Comparison of ENCODE assay signal across 1 cellular context in the genomic region with DNA sequence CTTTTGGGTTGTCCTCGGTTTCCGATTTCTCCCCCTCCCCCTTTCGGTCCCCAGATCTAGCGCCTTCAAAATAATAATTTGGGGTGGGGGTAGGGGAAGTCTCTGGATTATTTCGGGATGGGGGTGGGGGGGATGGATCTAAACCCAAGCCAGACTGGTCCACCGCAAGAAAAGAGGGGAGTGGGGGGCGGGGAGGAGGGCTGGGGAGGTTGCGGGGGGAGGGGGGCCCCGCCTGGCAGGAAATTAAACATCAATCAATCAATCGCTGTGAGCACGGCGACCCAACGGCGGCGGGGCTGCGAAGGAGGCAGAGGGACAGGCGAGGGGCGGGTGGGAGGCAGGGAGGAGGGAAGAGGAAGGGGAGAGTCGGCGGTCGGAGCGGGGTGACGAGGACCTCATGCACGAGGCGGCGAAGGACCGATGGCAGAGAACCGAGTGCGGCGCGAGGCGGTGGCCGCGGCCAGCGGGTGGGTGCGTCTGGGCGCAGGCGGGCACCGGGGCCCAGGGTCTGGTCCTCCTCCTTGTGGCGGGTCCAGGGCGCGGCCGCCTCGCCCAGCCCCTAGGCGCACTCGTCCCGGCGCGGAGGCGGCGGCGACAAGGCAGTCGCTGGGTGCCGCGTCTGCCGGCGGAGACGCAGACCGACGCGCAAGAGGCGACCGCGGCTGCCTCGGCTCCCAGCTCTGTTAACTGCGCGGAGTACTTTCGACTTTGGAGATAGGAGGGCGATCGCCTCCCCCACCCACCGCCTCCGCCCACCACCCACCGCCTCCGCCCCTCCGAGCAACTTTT.
TF ChIP-seq lines count a peak whose summit lies in the region.

No MANE protein-coding gene starts in this region.

TF ChIP-seq in HepG2, 621 proteins besides CTCF, POLR2A, EP300 and RAD21 (continued from another document and continues in another):
- TF ChIP-seq, protein P1, sequence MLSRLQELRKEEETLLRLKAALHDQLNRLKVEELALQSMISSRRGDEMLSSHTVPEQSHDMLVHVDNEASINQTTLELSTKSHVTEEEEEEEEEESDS (CRISPR knock-in tag; IDR thresholded peaks at IDR 0.05; ENCODE audit: borderline replicate concordance), result no peak
- TF ChIP-seq ZNF333 (CRISPR knock-in tag; IDR thresholded peaks at IDR 0.05; ENCODE audit: borderline replicate concordance), result peak; percentile 59; the same call in 1 of the 2 replicates
- TF ChIP-seq CBX2 (IDR thresholded peaks at IDR 0.05; ENCODE audit: low read depth, low read length), result no peak
- no peak for TF ChIP-seq CBX2 (CRISPR knock-in tag; IDR thresholded peaks at IDR 0.05; ENCODE audit: low read depth)
- no peak for TF ChIP-seq ZKSCAN1 (IDR thresholded peaks at IDR 0.05; ENCODE audit: low read length)
- TF ChIP-seq, protein P2, sequence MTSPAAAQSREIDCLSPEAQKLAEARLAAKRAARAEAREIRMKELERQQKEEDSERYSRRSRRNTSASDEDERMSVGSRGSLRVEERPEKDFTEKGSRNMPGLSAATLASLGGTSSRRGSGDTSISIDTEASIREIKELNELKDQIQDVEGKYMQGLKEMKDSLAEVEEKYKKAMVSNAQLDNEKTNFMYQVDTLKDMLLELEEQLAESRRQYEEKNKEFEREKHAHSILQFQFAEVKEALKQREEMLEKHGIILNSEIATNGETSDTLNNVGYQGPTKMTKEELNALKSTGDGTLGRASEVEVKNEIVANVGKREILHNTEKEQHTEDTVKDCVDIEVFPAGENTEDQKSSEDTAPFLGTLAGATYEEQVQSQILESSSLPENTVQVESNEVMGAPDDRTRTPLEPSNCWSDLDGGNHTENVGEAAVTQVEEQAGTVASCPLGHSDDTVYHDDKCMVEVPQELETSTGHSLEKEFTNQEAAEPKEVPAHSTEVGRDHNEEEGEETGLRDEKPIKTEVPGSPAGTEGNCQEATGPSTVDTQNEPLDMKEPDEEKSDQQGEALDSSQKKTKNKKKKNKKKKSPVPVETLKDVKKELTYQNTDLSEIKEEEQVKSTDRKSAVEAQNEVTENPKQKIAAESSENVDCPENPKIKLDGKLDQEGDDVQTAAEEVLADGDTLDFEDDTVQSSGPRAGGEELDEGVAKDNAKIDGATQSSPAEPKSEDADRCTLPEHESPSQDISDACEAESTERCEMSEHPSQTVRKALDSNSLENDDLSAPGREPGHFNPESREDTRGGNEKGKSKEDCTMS (CRISPR knock-in tag; conservative IDR thresholded peaks at IDR 0.05), result no peak
- TF ChIP-seq ZSCAN30 (CRISPR knock-in tag; IDR thresholded peaks at IDR 0.05), result no peak
- TF ChIP-seq ZNF232 (CRISPR knock-in tag; IDR thresholded peaks at IDR 0.05; ENCODE audit: borderline replicate concordance), result no peak
- TF ChIP-seq, protein P3, sequence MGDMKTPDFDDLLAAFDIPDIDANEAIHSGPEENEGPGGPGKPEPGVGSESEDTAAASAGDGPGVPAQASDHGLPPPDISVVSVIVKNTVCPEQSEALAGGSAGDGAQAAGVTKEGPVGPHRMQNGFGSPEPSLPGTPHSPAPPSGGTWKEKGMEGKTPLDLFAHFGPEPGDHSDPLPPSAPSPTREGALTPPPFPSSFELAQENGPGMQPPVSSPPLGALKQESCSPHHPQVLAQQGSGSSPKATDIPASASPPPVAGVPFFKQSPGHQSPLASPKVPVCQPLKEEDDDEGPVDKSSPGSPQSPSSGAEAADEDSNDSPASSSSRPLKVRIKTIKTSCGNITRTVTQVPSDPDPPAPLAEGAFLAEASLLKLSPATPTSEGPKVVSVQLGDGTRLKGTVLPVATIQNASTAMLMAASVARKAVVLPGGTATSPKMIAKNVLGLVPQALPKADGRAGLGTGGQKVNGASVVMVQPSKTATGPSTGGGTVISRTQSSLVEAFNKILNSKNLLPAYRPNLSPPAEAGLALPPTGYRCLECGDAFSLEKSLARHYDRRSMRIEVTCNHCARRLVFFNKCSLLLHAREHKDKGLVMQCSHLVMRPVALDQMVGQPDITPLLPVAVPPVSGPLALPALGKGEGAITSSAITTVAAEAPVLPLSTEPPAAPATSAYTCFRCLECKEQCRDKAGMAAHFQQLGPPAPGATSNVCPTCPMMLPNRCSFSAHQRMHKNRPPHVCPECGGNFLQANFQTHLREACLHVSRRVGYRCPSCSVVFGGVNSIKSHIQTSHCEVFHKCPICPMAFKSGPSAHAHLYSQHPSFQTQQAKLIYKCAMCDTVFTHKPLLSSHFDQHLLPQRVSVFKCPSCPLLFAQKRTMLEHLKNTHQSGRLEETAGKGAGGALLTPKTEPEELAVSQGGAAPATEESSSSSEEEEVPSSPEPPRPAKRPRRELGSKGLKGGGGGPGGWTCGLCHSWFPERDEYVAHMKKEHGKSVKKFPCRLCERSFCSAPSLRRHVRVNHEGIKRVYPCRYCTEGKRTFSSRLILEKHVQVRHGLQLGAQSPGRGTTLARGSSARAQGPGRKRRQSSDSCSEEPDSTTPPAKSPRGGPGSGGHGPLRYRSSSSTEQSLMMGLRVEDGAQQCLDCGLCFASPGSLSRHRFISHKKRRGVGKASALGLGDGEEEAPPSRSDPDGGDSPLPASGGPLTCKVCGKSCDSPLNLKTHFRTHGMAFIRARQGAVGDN (CRISPR knock-in tag; IDR thresholded peaks at IDR 0.05), result peak; percentile 38
- TF ChIP-seq SRSF1 (optimal IDR thresholded peaks at IDR 0.05; ENCODE audit: low read depth, low read length), result no peak
- TF ChIP-seq GTF3A (CRISPR knock-in tag; conservative IDR thresholded peaks at IDR 0.05), result no peak
- TF ChIP-seq ZNF720 (CRISPR knock-in tag; IDR thresholded peaks at IDR 0.05), result no peak
- 0 out of 2 replicates have a peak, but pooled peaks have one; percentile 48 for TF ChIP-seq ZNF343 (CRISPR knock-in tag; IDR thresholded peaks at IDR 0.05)
- TF ChIP-seq ZNF567 (CRISPR knock-in tag; IDR thresholded peaks at IDR 0.05; ENCODE audit: borderline replicate concordance), result no peak
- no peak for TF ChIP-seq ZNF564 (CRISPR knock-in tag; IDR thresholded peaks at IDR 0.05)
- TF ChIP-seq, protein P4, sequence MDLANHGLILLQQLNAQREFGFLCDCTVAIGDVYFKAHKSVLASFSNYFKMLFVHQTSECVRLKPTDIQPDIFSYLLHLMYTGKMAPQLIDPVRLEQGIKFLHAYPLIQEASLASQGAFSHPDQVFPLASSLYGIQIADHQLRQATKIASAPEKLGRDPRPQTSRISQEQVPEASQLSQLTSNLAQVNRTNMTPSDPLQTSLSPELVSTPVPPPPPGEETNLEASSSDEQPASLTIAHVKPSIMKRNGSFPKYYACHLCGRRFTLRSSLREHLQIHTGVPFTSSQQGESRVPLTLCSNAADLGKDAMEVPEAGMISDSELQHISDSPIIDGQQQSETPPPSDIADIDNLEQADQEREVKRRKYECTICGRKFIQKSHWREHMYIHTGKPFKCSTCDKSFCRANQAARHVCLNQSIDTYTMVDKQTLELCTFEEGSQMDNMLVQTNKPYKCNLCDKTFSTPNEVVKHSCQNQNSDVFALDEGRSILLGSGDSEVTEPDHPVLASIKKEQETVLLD (CRISPR knock-in tag; IDR thresholded peaks at IDR 0.05; ENCODE audit: low read depth), result 0 out of 2 replicates have a peak, but pooled peaks have one; percentile 48
- peak; percentile 81 for TF ChIP-seq ZSCAN25 (CRISPR knock-in tag; IDR thresholded peaks at IDR 0.05)
- no peak for TF ChIP-seq ZSCAN9 (CRISPR knock-in tag; IDR thresholded peaks at IDR 0.05; ENCODE audit: borderline replicate concordance)
- TF ChIP-seq ZNF30 (CRISPR knock-in tag; IDR thresholded peaks at IDR 0.05), result no peak
- TF ChIP-seq, protein P5, sequence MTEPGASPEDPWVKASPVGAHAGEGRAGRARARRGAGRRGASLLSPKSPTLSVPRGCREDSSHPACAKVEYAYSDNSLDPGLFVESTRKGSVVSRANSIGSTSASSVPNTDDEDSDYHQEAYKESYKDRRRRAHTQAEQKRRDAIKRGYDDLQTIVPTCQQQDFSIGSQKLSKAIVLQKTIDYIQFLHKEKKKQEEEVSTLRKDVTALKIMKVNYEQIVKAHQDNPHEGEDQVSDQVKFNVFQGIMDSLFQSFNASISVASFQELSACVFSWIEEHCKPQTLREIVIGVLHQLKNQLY (CRISPR knock-in tag; IDR thresholded peaks at IDR 0.05), result no peak
- TF ChIP-seq ZNF761 (CRISPR knock-in tag; conservative IDR thresholded peaks at IDR 0.05), result 0 out of 2 replicates have a peak, but pooled peaks have one; percentile 0
- TF ChIP-seq KLF13 (CRISPR knock-in tag; IDR thresholded peaks at IDR 0.05), result no peak
- TF ChIP-seq ZNF251 (CRISPR knock-in tag; IDR thresholded peaks at IDR 0.05), result no peak
- TF ChIP-seq CHCHD3 (CRISPR knock-in tag; IDR thresholded peaks at IDR 0.05), result 0 out of 2 replicates have a peak, but pooled peaks have one; percentile 1
- TF ChIP-seq KMT2A (CRISPR knock-in tag; IDR thresholded peaks at IDR 0.05), result 0 out of 2 replicates have a peak, but pooled peaks have one; percentile 10
- TF ChIP-seq, protein P6, sequence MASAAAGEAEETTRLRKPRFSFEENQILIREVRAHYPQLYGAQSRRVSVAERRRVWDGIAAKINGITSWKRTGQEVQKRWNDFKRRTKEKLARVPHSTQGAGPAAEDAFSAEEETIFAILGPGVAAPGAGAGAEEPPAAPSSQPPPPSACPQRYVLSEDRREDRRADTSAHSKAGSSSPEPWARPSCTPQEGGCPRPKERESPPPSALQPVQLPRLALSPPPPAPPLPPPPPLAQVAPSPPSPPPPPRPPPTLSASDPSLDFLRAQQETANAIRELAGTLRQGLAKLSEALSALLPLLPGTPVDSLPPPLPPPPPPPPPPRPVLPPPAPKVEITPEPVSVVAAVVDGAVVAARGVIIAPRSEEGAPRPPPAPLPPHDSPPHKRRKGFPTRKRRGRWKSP (CRISPR knock-in tag; IDR thresholded peaks at IDR 0.05), result no peak
- TF ChIP-seq NR3C1 (CRISPR knock-in tag; IDR thresholded peaks at IDR 0.05), result no peak
- TF ChIP-seq ARNT2 (CRISPR knock-in tag; IDR thresholded peaks at IDR 0.05; ENCODE audit: low read depth), result peak; percentile 50
- no peak for TF ChIP-seq MIER3 (CRISPR knock-in tag; IDR thresholded peaks at IDR 0.05; ENCODE audit: borderline replicate concordance)
- TF ChIP-seq, protein P7, sequence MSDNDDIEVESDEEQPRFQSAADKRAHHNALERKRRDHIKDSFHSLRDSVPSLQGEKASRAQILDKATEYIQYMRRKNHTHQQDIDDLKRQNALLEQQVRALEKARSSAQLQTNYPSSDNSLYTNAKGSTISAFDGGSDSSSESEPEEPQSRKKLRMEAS (IDR thresholded peaks at IDR 0.05), result peak; percentile 85
- no peak for TF ChIP-seq ZNF644 (CRISPR knock-in tag; IDR thresholded peaks at IDR 0.05; ENCODE audit: low read depth)
- TF ChIP-seq ZNF263 (CRISPR knock-in tag; IDR thresholded peaks at IDR 0.05), result peak; percentile 55; the same call in 1 of the 2 replicates
- TF ChIP-seq EED (CRISPR knock-in tag; IDR thresholded peaks at IDR 0.05), result no peak
- TF ChIP-seq, protein P8, sequence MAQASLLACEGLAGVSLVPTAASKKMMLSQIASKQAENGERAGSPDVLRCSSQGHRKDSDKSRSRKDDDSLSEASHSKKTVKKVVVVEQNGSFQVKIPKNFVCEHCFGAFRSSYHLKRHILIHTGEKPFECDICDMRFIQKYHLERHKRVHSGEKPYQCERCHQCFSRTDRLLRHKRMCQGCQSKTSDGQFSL (CRISPR knock-in tag; IDR thresholded peaks at IDR 0.05), result peak; percentile 41; the same call in 1 of the 2 replicates
- TF ChIP-seq SOX5 (CRISPR knock-in tag; IDR thresholded peaks at IDR 0.05; ENCODE audit: borderline replicate concordance), result no peak
- TF ChIP-seq HOXA7 (CRISPR knock-in tag; IDR thresholded peaks at IDR 0.05), result no peak
- no peak for TF ChIP-seq MED1 (CRISPR knock-in tag; IDR thresholded peaks at IDR 0.05)
- TF ChIP-seq, protein P9, sequence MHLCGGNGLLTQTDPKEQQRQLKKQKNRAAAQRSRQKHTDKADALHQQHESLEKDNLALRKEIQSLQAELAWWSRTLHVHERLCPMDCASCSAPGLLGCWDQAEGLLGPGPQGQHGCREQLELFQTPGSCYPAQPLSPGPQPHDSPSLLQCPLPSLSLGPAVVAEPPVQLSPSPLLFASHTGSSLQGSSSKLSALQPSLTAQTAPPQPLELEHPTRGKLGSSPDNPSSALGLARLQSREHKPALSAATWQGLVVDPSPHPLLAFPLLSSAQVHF (CRISPR knock-in tag; IDR thresholded peaks at IDR 0.05), result no peak
- TF ChIP-seq ZNF558 (CRISPR knock-in tag; IDR thresholded peaks at IDR 0.05; ENCODE audit: borderline replicate concordance), result no peak
- TF ChIP-seq ZBTB38 (CRISPR knock-in tag; IDR thresholded peaks at IDR 0.05), result 0 out of 2 replicates have a peak, but pooled peaks have one; percentile 19
- no peak for TF ChIP-seq NFIB (CRISPR knock-in tag; IDR thresholded peaks at IDR 0.05; ENCODE audit: borderline replicate concordance)
- 0 out of 2 replicates have a peak, but pooled peaks have one; percentile 17 for TF ChIP-seq FOXO1 (CRISPR knock-in tag; IDR thresholded peaks at IDR 0.05)
- TF ChIP-seq TMF1 (CRISPR knock-in tag; IDR thresholded peaks at IDR 0.05; ENCODE audit: low read depth), result no peak
- no peak for TF ChIP-seq TBP (CRISPR knock-in tag; IDR thresholded peaks at IDR 0.05)
- no peak for TF ChIP-seq FOSL1 (CRISPR knock-in tag; IDR thresholded peaks at IDR 0.05; ENCODE audit: borderline replicate concordance)
- TF ChIP-seq, protein P10, sequence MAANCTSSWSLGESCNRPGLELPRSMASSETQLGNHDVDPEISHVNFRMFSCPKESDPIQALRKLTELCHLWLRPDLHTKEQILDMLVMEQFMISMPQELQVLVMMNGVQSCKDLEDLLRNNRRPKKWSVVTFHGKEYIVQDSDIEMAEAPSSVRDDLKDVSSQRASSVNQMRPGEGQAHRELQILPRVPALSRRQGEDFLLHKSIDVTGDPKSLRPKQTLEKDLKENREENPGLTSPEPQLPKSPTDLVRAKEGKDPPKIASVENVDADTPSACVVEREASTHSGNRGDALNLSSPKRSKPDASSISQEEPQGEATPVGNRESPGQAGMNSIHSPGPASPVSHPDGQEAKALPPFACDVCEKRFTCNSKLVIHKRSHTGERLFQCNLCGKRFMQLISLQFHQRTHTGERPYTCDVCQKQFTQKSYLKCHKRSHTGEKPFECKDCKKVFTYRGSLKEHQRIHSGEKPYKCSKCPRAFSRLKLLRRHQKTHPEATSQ (CRISPR knock-in tag; IDR thresholded peaks at IDR 0.05; ENCODE audit: borderline replicate concordance), result no peak
- TF ChIP-seq ZNF329 (CRISPR knock-in tag; IDR thresholded peaks at IDR 0.05; ENCODE audit: low read depth), result no peak
